In genomic region chr11:35955636-35956035, GRCh38 we compare ENCODE assay signal across 21 cellular contexts. TPM values are rescaled to one million over a fixed set of nuclear protein-coding genes. Genes with fewer than 3 reads are reported as not detected.
"Had no signal": no experiment of that assay in that cellular context is flagged by ENCODE, and none has a peak within 500 bp of the region (broad histone marks: within the 10 kb centered on the region; RNA-seq: fewer than 3 reads in every experiment).

No MANE protein-coding gene starts in this region.

- H3K9me3 ChIP-seq: MG63, SJSA1 had no signal

- H3K4me1 Mint-ChIP-seq: IgD-negative memory B cell had no signal

- H3K4me1 ChIP-seq: SJSA1 had no signal

- H3K36me3 ChIP-seq: MG63, SJSA1 had no signal

- H3K27ac ChIP-seq: HL-60, SJSA1, SK-N-MC had no signal

- FAIRE-seq: HTR-8/SVneo, RCC 7860 had no signal

- H3K36me3 Mint-ChIP-seq: IgD-negative memory B cell had no signal

- H3K9me3 Mint-ChIP-seq: IgD-negative memory B cell had no signal

- H3K4me3 ChIP-seq: MG63, SJSA1, SK-N-MC had no signal

- H3K4me3 Mint-ChIP-seq: IgD-negative memory B cell had no signal

- H3K27me3 ChIP-seq: MG63, SJSA1 had no signal

- DNase-seq: KBM-7, MG63, NCI-H1092, NCI-H1105 treated with DMSO at 0.1 percent for 48 hours, NCI-H1417 treated with DMSO at 0.1 percent for 48 hours, NCI-H146, NCI-H1694 treated with DMSO at 0.1 percent for 48 hours, NCI-H1930, NCI-H2081, NCI-H2107, NCI-H2227 treated with DMSO at 0.1 percent for 48 hours, Right ventricle myocardium superior, RPMI8226, SIG-M5, T-helper 1 cell had no signal

- H3K27ac Mint-ChIP-seq: IgD-negative memory B cell had no signal

RNA-seq across cellular contexts. Expression of gene LDLRAD3, which starts 11.8 kb away (rescaled TPM):
- polyA plus RNA-seq: IgD-negative memory B cell had no signal
